Comparison of ENCODE assay signal across 9 cellular contexts in genomic region chr19:46115396-46116109, GRCh38. TPM values are rescaled to one million over a fixed set of nuclear protein-coding genes. Genes with fewer than 3 reads are reported as not detected.
DNase-seq lines count a peak whose midpoint lies in the region; ATAC-seq and TF ChIP-seq lines count a peak whose summit lies in the region.
"Had no signal": no experiment of that assay in that cellular context is flagged by ENCODE, and none has a peak within 500 bp of the region (broad histone marks: within the 10 kb centered on the region; RNA-seq: fewer than 3 reads in every experiment).

No MANE protein-coding gene starts in this region.

- no peaks in the 10 kb centered on the region for H3K27me3 ChIP-seq in PC-9 (ENCODE audit: insufficient read depth, low read depth)

- peaks cover 46% of the 10 kb centered on the region for H3K4me1 ChIP-seq in PC-9 (replicated peaks; ENCODE audit: insufficient read depth)

- intact Hi-C loops in PC-9 (cut with micrococcal nuclease; ENCODE audit: unreplicated experiment), result no loop called here

- POLR2A ChIA-PET in PC-9 (lab: Charles Lee; ENCODE audit: unreplicated experiment), result interaction anchor here (0.6 to 0.7 kb wide), 7 partner anchors 18 to 392 kb away, joined by 3 to 10 read pairs (median 6); partner anchors contain the start of gene DMPK

- no peaks in the 10 kb centered on the region for H3K9me3 ChIP-seq in PC-9 (ENCODE audit: insufficient read depth, low read depth)

- no peaks in the 10 kb centered on the region for H4K20me1 ChIP-seq in PC-9 (ENCODE audit: insufficient read depth)

- no peak overlapping the region; the same call in 1 of the 2 replicates for H3K4me3 ChIP-seq in PC-9
- no peak overlapping the region for H3K4me3 ChIP-seq in epithelial cell of proximal tubule (ENCODE audit: low read depth, low read length)

- CTCF ChIA-PET in PC-9 (lab: Charles Lee), result interaction anchor here (0.5 to 0.7 kb wide), 2 partner anchors 33 to 1598 kb away, joined by 3 to 26 read pairs; no protein-coding TSS in a partner anchor

- TF ChIP-seq CTCF in PC-9 (conservative IDR thresholded peaks at IDR 0.05) (no peak), epithelial cell of proximal tubule (conservative IDR thresholded peaks at IDR 0.05; ENCODE audit: low read depth, low read length) (no peak)

- H2AFZ ChIP-seq in PC-9, result peak overlapping the region; percentile 14; the same call in 1 of the 2 replicates

- ATAC-seq in activated CD4-positive, CD25-positive, alpha-beta regulatory T cell treated with anti-CD3 and anti-CD28 coated beads, Interleukin-2, amount 50 U/mL, for 24 hours, result peak; percentile 98

- no peaks in the 10 kb centered on the region for H3K79me2 ChIP-seq in PC-9 (ENCODE audit: low read depth)

- H3K9me2 ChIP-seq in PC-9 (ENCODE audit: insufficient read depth), result no peaks in the 10 kb centered on the region

- peak overlapping the region; percentile 70 for H3K27ac ChIP-seq in PC-9
- H3K27ac ChIP-seq: C4-2B had no signal

- DNase-seq in activated CD4-positive, CD25-positive, alpha-beta regulatory T cell (lab: John Stamatoyannopoulos, UW), result no peak
- DNase-seq in PC-9 (peak; percentile 57 to 87), epithelial cell of proximal tubule (ENCODE audit: low read depth) (peak; percentile 31), SIG-M5 (lab: John Stamatoyannopoulos, UW) (no peak), NCI-H446 treated with DMSO at 0.1 percent for 48 hours (lab: John Stamatoyannopoulos, UW) (no peak), SIG-M5 treated with dmso at 0.1 percent for 504 hours (lab: John Stamatoyannopoulos, UW; ENCODE audit: unreplicated experiment) (no peak)
- peak; percentile 33 to 66 (median 57) for DNase-seq in stimulated activated CD4-positive, alpha-beta T cell treated with anti-CD3 and anti-CD28 coated beads, TNF-alpha, amount 100 ng/mL, for 48 hours (ENCODE audit: low read depth in 3 of 3)

- peaks cover 29% of the 10 kb centered on the region; the same call in 1 of the 2 replicates for H3F3A ChIP-seq in PC-9 (ENCODE audit: insufficient read depth, low read depth)

- peak overlapping the region; percentile 44 for H3K4me2 ChIP-seq in PC-9

- no peaks in the 10 kb centered on the region for H3K36me3 ChIP-seq in PC-9 (ENCODE audit: low read depth)

- BruUV-seq in PC-9 (replicated peaks; lab: Mats Ljungman, UMichigan), result no TSS peak

RNA-seq across cellular contexts. Expression of gene IGFL3, which starts 8.9 kb away (rescaled TPM):
- total RNA-seq in PC-9 (2021) (0.96 TPM in 1 of 2 replicates, not detected in the other), epithelial cell of proximal tubule (not detected in 2 replicates)

RNA-seq across cellular contexts. Expression of gene IGFL2, which starts 32.5 kb away (rescaled TPM):
- 1.0 TPM in 1 of 2 replicates, not detected in the other for total RNA-seq in PC-9 (2021)
- not detected in 2 replicates for total RNA-seq in epithelial cell of proximal tubule

Comparison
In these comparisons a context has a peak if more than half of its experiments do, and no peak if none do; other contexts are left out.
1. DNase-seq: peak in PC-9 (2 of 2), epithelial cell of proximal tubule (single experiment) and stimulated activated CD4-positive, alpha-beta T cell treated with anti-CD3 and anti-CD28 coated beads, TNF-alpha, amount 100 ng/mL, for 48 hours (3 of 3); none in activated CD4-positive, CD25-positive, alpha-beta regulatory T cell (0 of 4), SIG-M5 (single experiment), NCI-H446 treated with DMSO at 0.1 percent for 48 hours (single experiment) and SIG-M5 treated with dmso at 0.1 percent for 504 hours (single experiment).